In the genomic region with DNA sequence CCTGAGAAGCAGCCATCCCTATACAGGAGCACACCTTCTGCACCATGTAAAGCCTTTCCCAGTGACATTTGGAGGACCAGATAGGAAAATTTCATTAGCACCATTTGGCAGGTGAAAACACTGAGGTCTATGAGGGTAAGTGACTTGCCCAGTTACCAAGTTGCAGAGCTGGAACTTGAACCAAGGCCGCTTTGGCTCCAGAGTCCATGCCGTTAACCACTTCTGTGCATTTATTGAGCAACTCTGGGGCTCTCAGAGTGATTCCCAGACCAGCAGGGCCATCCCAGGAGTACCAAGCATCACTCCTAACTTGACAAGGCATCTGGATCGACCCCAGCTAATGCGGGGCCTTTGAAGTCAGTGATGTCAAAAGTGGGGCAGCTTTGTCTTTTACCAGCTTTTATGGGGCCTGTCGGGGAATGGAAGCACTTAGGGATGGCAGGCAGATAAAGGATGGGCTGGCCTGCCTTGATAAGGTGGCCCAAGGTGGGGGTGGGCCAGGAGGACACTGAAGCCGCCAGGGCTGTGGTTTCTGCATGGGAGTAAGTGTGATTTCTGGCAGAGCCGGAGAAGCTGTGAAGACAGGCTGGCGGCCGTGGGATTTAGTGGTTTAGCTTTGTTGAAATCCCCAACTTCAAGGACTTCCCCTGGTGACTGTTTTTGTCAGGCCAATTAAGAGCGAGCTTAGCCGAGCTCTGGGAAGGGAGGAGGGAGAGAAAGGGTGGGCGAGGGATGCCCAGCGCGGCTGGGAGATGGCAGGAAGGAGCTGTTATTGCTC, we compare ENCODE assay signal across 2 cellular contexts.
TF ChIP-seq lines count a peak whose summit lies in the region.

No MANE protein-coding gene starts in this region.

TF ChIP-seq in SK-N-SH, 30 proteins besides CTCF, POLR2A, EP300 and RAD21 (continued from another document):
- TF ChIP-seq, protein P1, sequence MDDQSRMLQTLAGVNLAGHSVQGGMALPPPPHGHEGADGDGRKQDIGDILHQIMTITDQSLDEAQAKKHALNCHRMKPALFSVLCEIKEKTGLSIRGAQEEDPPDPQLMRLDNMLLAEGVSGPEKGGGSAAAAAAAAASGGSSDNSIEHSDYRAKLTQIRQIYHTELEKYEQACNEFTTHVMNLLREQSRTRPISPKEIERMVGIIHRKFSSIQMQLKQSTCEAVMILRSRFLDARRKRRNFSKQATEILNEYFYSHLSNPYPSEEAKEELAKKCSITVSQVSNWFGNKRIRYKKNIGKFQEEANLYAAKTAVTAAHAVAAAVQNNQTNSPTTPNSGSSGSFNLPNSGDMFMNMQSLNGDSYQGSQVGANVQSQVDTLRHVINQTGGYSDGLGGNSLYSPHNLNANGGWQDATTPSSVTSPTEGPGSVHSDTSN (IDR thresholded peaks at IDR 0.05) = no peak
- TF ChIP-seq RCOR1 (IDR thresholded peaks at IDR 0.05; ENCODE audit: low read length) (no peak), IRF3 (IDR thresholded peaks at IDR 0.05; ENCODE audit: low read depth, low read length) (no peak), SMC3 (IDR thresholded peaks at IDR 0.05; ENCODE audit: low read depth, low read length) (no peak), POLR2AphosphoS5 (IDR thresholded peaks at IDR 0.05; ENCODE audit: low read depth, low read length) (no peak), FOXM1 (IDR thresholded peaks at IDR 0.05; ENCODE audit: low read depth) (no peak), JUND (IDR thresholded peaks at IDR 0.05) (no peak), TCF12 (IDR thresholded peaks at IDR 0.05) (no peak), USF1 (IDR thresholded peaks at IDR 0.05; ENCODE audit: borderline replicate concordance, low read depth) (no peak), RFX5 (IDR thresholded peaks at IDR 0.05; ENCODE audit: low read length) (no peak), MXI1 (IDR thresholded peaks at IDR 0.05; ENCODE audit: low read depth, low read length) (no peak), YY1 (IDR thresholded peaks at IDR 0.05; ENCODE audit: low read depth) (no peak), FOXJ3 (CRISPR knock-in tag; IDR thresholded peaks at IDR 0.05) (no peak), SIN3A (IDR thresholded peaks at IDR 0.05; ENCODE audit: borderline replicate concordance, low read depth, low read length) (no peak)
- TF ChIP-seq, protein P2, sequence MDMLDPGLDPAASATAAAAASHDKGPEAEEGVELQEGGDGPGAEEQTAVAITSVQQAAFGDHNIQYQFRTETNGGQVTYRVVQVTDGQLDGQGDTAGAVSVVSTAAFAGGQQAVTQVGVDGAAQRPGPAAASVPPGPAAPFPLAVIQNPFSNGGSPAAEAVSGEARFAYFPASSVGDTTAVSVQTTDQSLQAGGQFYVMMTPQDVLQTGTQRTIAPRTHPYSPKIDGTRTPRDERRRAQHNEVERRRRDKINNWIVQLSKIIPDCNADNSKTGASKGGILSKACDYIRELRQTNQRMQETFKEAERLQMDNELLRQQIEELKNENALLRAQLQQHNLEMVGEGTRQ (IDR thresholded peaks at IDR 0.05; ENCODE audit: borderline replicate concordance, low read depth, low read length) = no peak

TF ChIP-seq in SK-N-SH treated with all-trans-retinoic acid at 6 μM for 48 hours, 23 proteins besides CTCF, POLR2A, EP300 and RAD21 (continued from another document):
- TF ChIP-seq CSRNP3 (CRISPR knock-in tag; IDR thresholded peaks at IDR 0.05) (no peak), BACH2 (CRISPR knock-in tag; IDR thresholded peaks at IDR 0.05; ENCODE audit: borderline replicate concordance) (no peak), ZC3H10 (CRISPR knock-in tag; IDR thresholded peaks at IDR 0.05) (no peak)
- TF ChIP-seq, protein P3, sequence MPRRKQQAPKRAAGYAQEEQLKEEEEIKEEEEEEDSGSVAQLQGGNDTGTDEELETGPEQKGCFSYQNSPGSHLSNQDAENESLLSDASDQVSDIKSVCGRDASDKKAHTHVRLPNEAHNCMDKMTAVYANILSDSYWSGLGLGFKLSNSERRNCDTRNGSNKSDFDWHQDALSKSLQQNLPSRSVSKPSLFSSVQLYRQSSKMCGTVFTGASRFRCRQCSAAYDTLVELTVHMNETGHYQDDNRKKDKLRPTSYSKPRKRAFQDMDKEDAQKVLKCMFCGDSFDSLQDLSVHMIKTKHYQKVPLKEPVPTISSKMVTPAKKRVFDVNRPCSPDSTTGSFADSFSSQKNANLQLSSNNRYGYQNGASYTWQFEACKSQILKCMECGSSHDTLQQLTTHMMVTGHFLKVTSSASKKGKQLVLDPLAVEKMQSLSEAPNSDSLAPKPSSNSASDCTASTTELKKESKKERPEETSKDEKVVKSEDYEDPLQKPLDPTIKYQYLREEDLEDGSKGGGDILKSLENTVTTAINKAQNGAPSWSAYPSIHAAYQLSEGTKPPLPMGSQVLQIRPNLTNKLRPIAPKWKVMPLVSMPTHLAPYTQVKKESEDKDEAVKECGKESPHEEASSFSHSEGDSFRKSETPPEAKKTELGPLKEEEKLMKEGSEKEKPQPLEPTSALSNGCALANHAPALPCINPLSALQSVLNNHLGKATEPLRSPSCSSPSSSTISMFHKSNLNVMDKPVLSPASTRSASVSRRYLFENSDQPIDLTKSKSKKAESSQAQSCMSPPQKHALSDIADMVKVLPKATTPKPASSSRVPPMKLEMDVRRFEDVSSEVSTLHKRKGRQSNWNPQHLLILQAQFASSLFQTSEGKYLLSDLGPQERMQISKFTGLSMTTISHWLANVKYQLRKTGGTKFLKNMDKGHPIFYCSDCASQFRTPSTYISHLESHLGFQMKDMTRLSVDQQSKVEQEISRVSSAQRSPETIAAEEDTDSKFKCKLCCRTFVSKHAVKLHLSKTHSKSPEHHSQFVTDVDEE (CRISPR knock-in tag; IDR thresholded peaks at IDR 0.05) = no peak
- TF ChIP-seq, protein P4, sequence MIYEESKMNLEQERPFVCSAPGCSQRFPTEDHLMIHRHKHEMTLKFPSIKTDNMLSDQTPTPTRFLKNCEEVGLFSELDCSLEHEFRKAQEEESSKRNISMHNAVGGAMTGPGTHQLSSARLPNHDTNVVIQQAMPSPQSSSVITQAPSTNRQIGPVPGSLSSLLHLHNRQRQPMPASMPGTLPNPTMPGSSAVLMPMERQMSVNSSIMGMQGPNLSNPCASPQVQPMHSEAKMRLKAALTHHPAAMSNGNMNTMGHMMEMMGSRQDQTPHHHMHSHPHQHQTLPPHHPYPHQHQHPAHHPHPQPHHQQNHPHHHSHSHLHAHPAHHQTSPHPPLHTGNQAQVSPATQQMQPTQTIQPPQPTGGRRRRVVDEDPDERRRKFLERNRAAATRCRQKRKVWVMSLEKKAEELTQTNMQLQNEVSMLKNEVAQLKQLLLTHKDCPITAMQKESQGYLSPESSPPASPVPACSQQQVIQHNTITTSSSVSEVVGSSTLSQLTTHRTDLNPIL (CRISPR knock-in tag; IDR thresholded peaks at IDR 0.05; ENCODE audit: low read depth) = no peak
